In genomic region chr4:1167244-1167949, GRCh38 we compare ENCODE assay signal across 1 cellular context.
TF ChIP-seq lines count a peak whose summit lies in the region.

No MANE protein-coding gene starts in this region.

TF ChIP-seq in K562, 482 proteins besides CTCF, POLR2A, EP300 and RAD21 (continued from another document):
- no peak for TF ChIP-seq ZNF354B (CRISPR knock-in tag; IDR thresholded peaks at IDR 0.05)
- TF ChIP-seq NKRF (IDR thresholded peaks at IDR 0.05; ENCODE audit: borderline replicate concordance), result 0 out of 2 replicates have a peak, but pooled peaks have one; percentile 46
- no peak for TF ChIP-seq POLR2AphosphoS2 (IDR thresholded peaks at IDR 0.05; ENCODE audit: low read length)
- 0 out of 2 replicates have a peak, but pooled peaks have one; percentile 41 for TF ChIP-seq NBN (IDR thresholded peaks at IDR 0.05; ENCODE audit: low read depth)
- TF ChIP-seq MAFF (IDR thresholded peaks at IDR 0.05; ENCODE audit: low read length), result no peak
- 0 out of 2 replicates have a peak, but pooled peaks have one; percentile 27 for TF ChIP-seq DMBX1 (CRISPR knock-in tag; IDR thresholded peaks at IDR 0.05; ENCODE audit: borderline replicate concordance)
- peak; percentile 22 for TF ChIP-seq NEUROD1 (IDR thresholded peaks at IDR 0.05; ENCODE audit: borderline replicate concordance, low read depth, low read length, partially characterized antibody)
- no peak for TF ChIP-seq CEBPB (tag; IDR thresholded peaks at IDR 0.05)
- no peak for TF ChIP-seq NR4A1 (CRISPR knock-in tag; IDR thresholded peaks at IDR 0.05)
- TF ChIP-seq NR4A1 (tag; IDR thresholded peaks at IDR 0.05), result peak; percentile 37; the same call in 1 of the 2 replicates
- TF ChIP-seq MLLT1 (IDR thresholded peaks at IDR 0.05), result no peak
- peak; percentile 70; the same call in 1 of the 2 replicates for TF ChIP-seq PHF8 (IDR thresholded peaks at IDR 0.05; ENCODE audit: borderline replicate concordance, low read length)
- TF ChIP-seq CREB3L1 (IDR thresholded peaks at IDR 0.05; ENCODE audit: borderline replicate concordance, low read depth), result peak; percentile 14; the same call in 1 of the 2 replicates
- TF ChIP-seq EP400 (IDR thresholded peaks at IDR 0.05), result peak; percentile 54
- TF ChIP-seq TBP (optimal IDR thresholded peaks at IDR 0.05; ENCODE audit: low read depth, low read length), result peak; percentile 40
- peak; percentile 80 for TF ChIP-seq POLR2G (IDR thresholded peaks at IDR 0.05; ENCODE audit: low read depth, low read length)
- no peak for TF ChIP-seq NONO (IDR thresholded peaks at IDR 0.05; ENCODE audit: low read depth in 2 of 2, low read length in 1 of 2)
- no peak for TF ChIP-seq HLTF (IDR thresholded peaks at IDR 0.05)
- 0 out of 2 replicates have a peak, but pooled peaks have one; percentile 22 for TF ChIP-seq KDM2B (CRISPR knock-in tag; IDR thresholded peaks at IDR 0.05)
- peak; percentile 85 for TF ChIP-seq NFIC (IDR thresholded peaks at IDR 0.05)
- TF ChIP-seq TEAD4 (IDR thresholded peaks at IDR 0.05; ENCODE audit: low read length), result no peak; the same call in 1 of the 2 replicates
- no peak for TF ChIP-seq TEAD4 (CRISPR knock-in tag; IDR thresholded peaks at IDR 0.05; ENCODE audit: borderline replicate concordance)
- peak; percentile 74 for TF ChIP-seq GABPB1 (CRISPR knock-in tag; IDR thresholded peaks at IDR 0.05)
- no peak for TF ChIP-seq ZKSCAN8 (CRISPR knock-in tag; IDR thresholded peaks at IDR 0.05)
- TF ChIP-seq GATAD2A (IDR thresholded peaks at IDR 0.05), result peak; percentile 23; the same call in 1 of the 2 replicates
- TF ChIP-seq ZBTB11 (CRISPR knock-in tag; IDR thresholded peaks at IDR 0.05), result peak in 1 of 3 experiments; percentile 50; a peak in 1 of 6 replicates
- 0 out of 2 replicates have a peak, but pooled peaks have one; percentile 14 for TF ChIP-seq ZBTB2 (IDR thresholded peaks at IDR 0.05)
- TF ChIP-seq NRF1 (conservative IDR thresholded peaks at IDR 0.05 in 1 of 2, IDR thresholded peaks at IDR 0.05 in 1 of 2), result peak; percentile 86 to 88
- peak; percentile 83 for TF ChIP-seq ZBTB7A (IDR thresholded peaks at IDR 0.05; ENCODE audit: borderline replicate concordance, control insufficient read depth, low read depth, low read length)
- peak; percentile 89 for TF ChIP-seq RB1 (IDR thresholded peaks at IDR 0.05; ENCODE audit: low read depth)
- peak; percentile 50 for TF ChIP-seq KDM5B (IDR thresholded peaks at IDR 0.05; ENCODE audit: insufficient replicate concordance, low read depth, low read length)
- peak; percentile 75 to 88 for TF ChIP-seq E2F6 (IDR thresholded peaks at IDR 0.05; ENCODE audit: borderline replicate concordance in 1 of 2, extremely low read depth in 1 of 2, insufficient read depth in 1 of 2, insufficient read length in 1 of 2, low read depth in 1 of 2, low read length in 1 of 2, poor library complexity in 1 of 2, severe bottlenecking in 1 of 2)
- TF ChIP-seq CHD2 (IDR thresholded peaks at IDR 0.05; ENCODE audit: low read depth, low read length), result peak; percentile 90
TF ChIP-seq in K562: peak in this region for 94.
